Comparison of ENCODE assay signal across 22 cellular contexts in genomic region chr21:28063241-28063640, GRCh38.
DNase-seq lines count a peak whose midpoint lies in the region; ATAC-seq and TF ChIP-seq lines count a peak whose summit lies in the region.
"Had no signal": no experiment of that assay in that cellular context is flagged by ENCODE, and none has a peak within 500 bp of the region (broad histone marks: within the 10 kb centered on the region; RNA-seq: fewer than 3 reads in every experiment).

No MANE protein-coding gene starts in this region.

- no peak overlapping the region for H3K56ac ChIP-seq in H9 (ENCODE audit: insufficient read length, low read depth, low read length)

- WGBS in H9 (ENCODE audit: extremely low coverage, insufficient read length, low lambda C conversion rate) = no CpG with 5 or more reads among the region's 2 CpGs

- H3K27me3 Mint-ChIP-seq in GM23338 (ENCODE audit: insufficient read depth, low read depth, poor library complexity) (no peaks in the 10 kb centered on the region), H9 (ENCODE audit: low read depth) (no peaks in the 10 kb centered on the region)
- H3K27me3 Mint-ChIP-seq: CD4-positive, alpha-beta T cell; CD8-positive, alpha-beta memory T cell had no signal

- POLR2A ChIA-PET in PC-3 (lab: Charles Lee; ENCODE audit: unreplicated experiment) = interaction anchor here (0.6 kb wide), 1 partner anchor 1015 kb away, joined by 3 read pairs; no protein-coding TSS in a partner anchor

- H4K8ac ChIP-seq in H9 (replicated peaks; ENCODE audit: insufficient read length, low read depth, low read length) = no peak overlapping the region

- no peak overlapping the region for H3K23ac ChIP-seq in H9 (ENCODE audit: insufficient read length, low read depth, low read length)

- no peaks in the 10 kb centered on the region for H3K9me3 ChIP-seq in PC-3 (ENCODE audit: low read length)
- H3K9me3 ChIP-seq in H9 (ENCODE audit: control insufficient read depth, low read depth, low read length) = no peaks in the 10 kb centered on the region
- H3K9me3 ChIP-seq: BE2C, HAP-1 had no signal

- intact Hi-C loops in PC-3 (cut with micrococcal nuclease) = no loop called here

- H3K14ac ChIP-seq in H9 (ENCODE audit: insufficient read depth, low read length) = no peak overlapping the region

- no peak overlapping the region for H3K27ac ChIP-seq in GM23338 (ENCODE audit: low read depth)
- no peak overlapping the region for H3K27ac ChIP-seq in PC-3 (ENCODE audit: low read length)
- no peak overlapping the region for H3K27ac ChIP-seq in H9 (ENCODE audit: insufficient read length, low read depth, low read length)
- H3K27ac ChIP-seq: 22Rv1; BLaER1 treated with 17β-estradiol and CSF1 and Interleukin-3, amounts not matched to agents 10 nM and 100 nM; GM23248 had no signal

- no peak overlapping the region for H3K4me3 ChIP-seq in GM23338
- H3K4me3 ChIP-seq in PC-3 (ENCODE audit: low read length) = no peak overlapping the region
- H3K4me3 ChIP-seq: BLaER1 treated with 17β-estradiol and CSF1 and Interleukin-3, amounts not matched to agents 10 nM and 100 nM; GM23248; HAP-1 had no signal

- no peak overlapping the region for H4K91ac ChIP-seq in H9 (ENCODE audit: insufficient read length, low read depth, low read length)

- H3K9me2 ChIP-seq in GM23338 (ENCODE audit: insufficient read depth) = no peaks in the 10 kb centered on the region
- no peaks in the 10 kb centered on the region for H3K9me2 ChIP-seq in PC-3 (replicated peaks; ENCODE audit: low read length)

- no TSS peak for BruUV-seq in PC-3 (replicated peaks; lab: Mats Ljungman, UMichigan)

- H4K20me1 ChIP-seq in GM23338 (replicated peaks; ENCODE audit: insufficient read depth) (no peaks in the 10 kb centered on the region), PC-3 (ENCODE audit: low read length) (no peaks in the 10 kb centered on the region), H9 (ENCODE audit: control insufficient read depth, insufficient read depth, insufficient read length) (no peaks in the 10 kb centered on the region)
- H4K20me1 ChIP-seq: BLaER1 treated with 17β-estradiol and CSF1 and Interleukin-3, amounts not matched to agents 10 nM and 100 nM had no signal

- H3K4me3 Mint-ChIP-seq in GM23338 (no peak overlapping the region), H9 (no peak overlapping the region)
- H3K4me3 Mint-ChIP-seq: CD14-positive monocyte; CD4-positive, alpha-beta T cell; CD8-positive, alpha-beta memory T cell; HFFc6 had no signal

- H3K4me2 ChIP-seq in GM23338 = no peak overlapping the region
- no peak overlapping the region for H3K4me2 ChIP-seq in PC-3 (ENCODE audit: low read length)
- H3K4me2 ChIP-seq in H9 (ENCODE audit: insufficient read depth, insufficient read length, low read length) = no peak overlapping the region
- H3K4me2 ChIP-seq: BLaER1 treated with 17β-estradiol and CSF1 and Interleukin-3, amounts not matched to agents 10 nM and 100 nM had no signal

- H3K9ac ChIP-seq in PC-3 (ENCODE audit: low read length) (no peak overlapping the region), H9 (ENCODE audit: extremely low read depth, insufficient read length, low read length) (no peak overlapping the region)
- H3K9ac ChIP-seq: BLaER1 treated with 17β-estradiol and CSF1 and Interleukin-3, amounts not matched to agents 10 nM and 100 nM; GM23248 had no signal

- no peak overlapping the region for H3K18ac ChIP-seq in H9 (ENCODE audit: insufficient read length, low read depth, low read length)

- H3K4me1 ChIP-seq in GM23338 (ENCODE audit: insufficient read depth) = peaks cover 6% of the 10 kb centered on the region; the same call in 1 of the 2 replicates
- no peaks in the 10 kb centered on the region for H3K4me1 ChIP-seq in PC-3 (ENCODE audit: insufficient read depth, low read length)
- H3K4me1 ChIP-seq in H9 (ENCODE audit: insufficient read depth, low read length) = no peaks in the 10 kb centered on the region
- H3K4me1 ChIP-seq: BE2C, HAP-1 had no signal

- ATAC-seq in GM23338 = no peak
- ATAC-seq in PC-3 = peak; percentile 38; the same call in 1 of the 2 replicates
- ATAC-seq in GM18867 (IDR thresholded peaks at IDR 0.05; ENCODE audit: unreplicated experiment) = no peak

- H3K4ac ChIP-seq in H9 (ENCODE audit: low read depth, low read length) = no peak overlapping the region

- DNase-seq in GM23338 (ENCODE audit: low spot score) (no peak), NCI-H526 treated with DMSO at 0.1 percent for 48 hours (lab: John Stamatoyannopoulos, UW) (peak; percentile 76), PC-3 (no peak), kidney tubule cell (ENCODE audit: low spot score) (peak; percentile 15), AG20443 (ENCODE audit: low spot score) (no peak), H9 (no peak), NCI-H69 (lab: John Stamatoyannopoulos, UW) (no peak)
- DNase-seq: AML-193; BE2C; Calu3; CD4-positive, alpha-beta T cell; CD8-positive, alpha-beta memory T cell; COR-L47; DMS153; DND-41; GM23248; HFFc6 had no signal

- no peaks in the 10 kb centered on the region for H3K23me2 ChIP-seq in H9 (ENCODE audit: insufficient read length, low read depth, low read length, poor library complexity, severe bottlenecking)

- no peak overlapping the region for H3K27ac Mint-ChIP-seq in GM23338
- no peak overlapping the region; a peak in 1 of 7 replicates for H3K27ac Mint-ChIP-seq in H9
- H3K27ac Mint-ChIP-seq: CD14-positive monocyte; CD4-positive, alpha-beta T cell; CD8-positive, alpha-beta memory T cell; HFFc6 had no signal

- peaks cover 11% of the 10 kb centered on the region; the same call in 2 of the 3 replicates for H3K36me3 Mint-ChIP-seq in GM23338 (ENCODE audit: low read depth)
- H3K36me3 Mint-ChIP-seq in H9 (ENCODE audit: insufficient read depth in 1 of 3, low read depth in 3 of 3) = peaks cover 0 to 10% (median 2%) of the 10 kb centered on the region in 3 experiments; a peak in 4 of 7 replicates
- H3K36me3 Mint-ChIP-seq: CD14-positive monocyte; CD8-positive, alpha-beta memory T cell had no signal

- H3K79me2 ChIP-seq in GM23338 (replicated peaks; ENCODE audit: insufficient read depth) (no peaks in the 10 kb centered on the region), PC-3 (ENCODE audit: low read length) (no peaks in the 10 kb centered on the region), H9 (ENCODE audit: insufficient read depth, low read length) (no peaks in the 10 kb centered on the region)

- no peak overlapping the region for H2BK5ac ChIP-seq in H9 (ENCODE audit: insufficient read length, low read length)

- CTCF ChIA-PET in PC-3 (lab: Charles Lee) = no interaction called here

- H3F3A ChIP-seq in GM23338 (replicated peaks; ENCODE audit: low read depth) = no peaks in the 10 kb centered on the region
- H3F3A ChIP-seq in PC-3 (ENCODE audit: low read length, unreplicated experiment) = no peaks in the 10 kb centered on the region

- no peak overlapping the region for H2BK20ac ChIP-seq in H9 (ENCODE audit: low read depth, low read length, poor library complexity, severe bottlenecking)

- peaks cover 9% of the 10 kb centered on the region; the same call in 2 of the 3 replicates for H3K4me1 Mint-ChIP-seq in GM23338
- peaks cover 11 to 19% of the 10 kb centered on the region in 2 experiments for H3K4me1 Mint-ChIP-seq in H9
- H3K4me1 Mint-ChIP-seq: CD14-positive monocyte; CD8-positive, alpha-beta memory T cell had no signal

- H3K36me3 ChIP-seq in GM23338 (ENCODE audit: insufficient read depth) = no peaks in the 10 kb centered on the region
- H3K36me3 ChIP-seq in PC-3 (ENCODE audit: low read depth, low read length) = no peaks in the 10 kb centered on the region
- H3K36me3 ChIP-seq: BE2C; BLaER1 treated with 17β-estradiol and CSF1 and Interleukin-3, amounts not matched to agents 10 nM and 100 nM; HAP-1 had no signal

- TF ChIP-seq CTCF in GM23338 (conservative IDR thresholded peaks at IDR 0.05; ENCODE audit: low read depth in 2 of 2) (no peak), PC-3 (conservative IDR thresholded peaks at IDR 0.05; ENCODE audit: low read depth, low read length) (no peak), H9 (conservative IDR thresholded peaks at IDR 0.05) (no peak)

- no peak overlapping the region for H2AK5ac ChIP-seq in H9 (ENCODE audit: insufficient read length, low read length)

- no peak overlapping the region for H3T11ph ChIP-seq in H9 (ENCODE audit: low read length)

- no peak overlapping the region for H2BK12ac ChIP-seq in H9 (ENCODE audit: insufficient read length, low read depth, low read length)

- H2AFZ ChIP-seq in GM23338 (peak overlapping the region; percentile 48; the same call in 1 of the 2 replicates), PC-3 (ENCODE audit: low read length) (0 out of 2 replicates have a peak overlapping the region, but pooled peaks have one; percentile 1), H9 (ENCODE audit: low read length) (no peak overlapping the region)
- H2AFZ ChIP-seq: GM23248 had no signal

- no peak overlapping the region for H4K5ac ChIP-seq in H9 (ENCODE audit: insufficient read length, low read depth, low read length)

- H3K27me3 ChIP-seq in GM23338 (ENCODE audit: insufficient read depth) = no peaks in the 10 kb centered on the region
- no peaks in the 10 kb centered on the region for H3K27me3 ChIP-seq in PC-3 (ENCODE audit: low read length)
- H3K27me3 ChIP-seq in H9 (ENCODE audit: insufficient read depth, low read length) = no peaks in the 10 kb centered on the region
- H3K27me3 ChIP-seq: BE2C; BLaER1 treated with 17β-estradiol and CSF1 and Interleukin-3, amounts not matched to agents 10 nM and 100 nM had no signal

- H2BK120ac ChIP-seq in H9 (ENCODE audit: low read depth, low read length, poor library complexity, severe bottlenecking) = no peak overlapping the region

- H2BK15ac ChIP-seq in H9 (ENCODE audit: low read depth, low read length) = no peak overlapping the region

- no peaks in the 10 kb centered on the region for H3K79me1 ChIP-seq in H9 (ENCODE audit: insufficient read depth, low read depth, low read length, poor library complexity, severe bottlenecking)

- H3K9me3 Mint-ChIP-seq in GM23338 = peaks cover 9% of the 10 kb centered on the region; the same call in 2 of the 3 replicates
- peaks cover 4 to 11% of the 10 kb centered on the region in 2 experiments; a peak in 3 of 5 replicates for H3K9me3 Mint-ChIP-seq in H9
- H3K9me3 Mint-ChIP-seq: CD4-positive, alpha-beta T cell; CD8-positive, alpha-beta memory T cell; HFFc6 had no signal

TF ChIP-seq in GM23338, 12 proteins besides CTCF, POLR2A, EP300 and RAD21 (continues in another document):
- TF ChIP-seq POLR2AphosphoS5 (IDR thresholded peaks at IDR 0.05; ENCODE audit: low read depth) = no peak

Comparison
In these comparisons a context has a peak if more than half of its experiments do, and no peak if none do; other contexts are left out.
1. DNase-seq: peak in NCI-H526 treated with DMSO at 0.1 percent for 48 hours (single experiment) and kidney tubule cell (single experiment); none in GM23338 (single experiment), PC-3 (single experiment), AG20443 (single experiment), H9 (single experiment) and NCI-H69 (single experiment).